Comparison of ENCODE assay signal across 8 cellular contexts in genomic region chr9:78031271-78031825, GRCh38. TPM values are rescaled to one million over a fixed set of nuclear protein-coding genes. Genes with fewer than 3 reads are reported as not detected.
DNase-seq lines count a peak whose midpoint lies in the region; ATAC-seq, FAIRE-seq and TF ChIP-seq lines count a peak whose summit lies in the region.

Gene GNAQ, minus strand, starts transcription at chr9:78031811. Its CDS starts 576 bp downstream, at chr9:78031235.

- POLR2A ChIA-PET in endothelial cell of umbilical vein (lab: Charles Lee), result interaction anchor here (0.6 kb wide), 1 partner anchor 204 kb away, joined by 3 read pairs; no protein-coding TSS in a partner anchor

- TF ChIP-seq CTCF in endothelial cell of umbilical vein (IDR thresholded peaks at IDR 0.05; ENCODE audit: extremely low read depth in 1 of 2, insufficient read depth in 1 of 2, low read depth in 1 of 2, low read length in 2 of 2), result no peak
- no peak for TF ChIP-seq CTCF in mesothelial cell of epicardium (IDR thresholded peaks at IDR 0.05; ENCODE audit: unreplicated experiment)
- no peak for TF ChIP-seq CTCF in thoracic aorta (IDR thresholded peaks at IDR 0.05)

- H3K27me3 ChIP-seq in endothelial cell of umbilical vein (ENCODE audit: control insufficient read depth in 2 of 2, insufficient read depth in 2 of 2, low read length in 2 of 2) (no peaks in the 10 kb centered on the region), thoracic aorta (replicated peaks; ENCODE audit: insufficient read depth) (no peaks in the 10 kb centered on the region)

- CTCF ChIA-PET in endothelial cell of umbilical vein (lab: Charles Lee), result interaction anchor here (0.6 to 14.2 kb wide), 7 partner anchors 10 to 577 kb away, joined by 3 to 431 read pairs (median 7); no protein-coding TSS in a partner anchor

- H3K4me2 ChIP-seq in endothelial cell of umbilical vein (ENCODE audit: insufficient read depth, low read length), result peak within 1 kb of the TSS; percentile 98

- no peaks in the 10 kb centered on the region for H3K9me1 ChIP-seq in endothelial cell of umbilical vein (replicated peaks; ENCODE audit: control insufficient read depth, extremely low read depth, insufficient read depth, low read length)

- H3K4me3 Mint-ChIP-seq in mesothelial cell of epicardium, result peak within 1 kb of the TSS; percentile 94

- H3K36me3 Mint-ChIP-seq in mesothelial cell of epicardium, result no peaks in the 10 kb centered on the region

- FAIRE-seq in endothelial cell of umbilical vein (lab: Jason Lieb, UNC), result no peak

- no peak for TF ChIP-seq POLR2A in endothelial cell of umbilical vein (IDR thresholded peaks at IDR 0.05; ENCODE audit: low read depth, low read length)

- peak; percentile 44 to 47 for ATAC-seq in activated CD4-positive, CD25-positive, alpha-beta regulatory T cell treated with anti-CD3 and anti-CD28 coated beads, Interleukin-2, amount 50 U/mL, for 24 hours
- ATAC-seq in thoracic aorta (ENCODE audit: insufficient number of reproducible peaks, low FRiP score, low read depth), result no peak
- no peak for ATAC-seq in GM19324 (IDR thresholded peaks at IDR 0.05; ENCODE audit: low FRiP score, unreplicated experiment)

- DNase-seq in activated T-cell treated with anti-CD3 and anti-CD28 coated beads for 1 hour (ENCODE audit: low read depth) (peak; percentile 16), endothelial cell of umbilical vein (ENCODE audit: low read depth, low spot score) (no peak), mesothelial cell of epicardium (ENCODE audit: low spot score in 2 of 2, unreplicated experiment in 2 of 2) (no peak), thoracic aorta (ENCODE audit: low spot score) (no peak)
- DNase-seq in activated T-cell treated with anti-CD3 and anti-CD28 coated beads, Interleukin-2, amount 50 U/mL, for 1 hour, result no peak
- DNase-seq in central memory CD4-positive, alpha-beta T cell, result no peak

- H3K4me1 ChIP-seq in endothelial cell of umbilical vein (ENCODE audit: control insufficient read depth, extremely low read depth, insufficient read depth, low read length) (peaks cover 48% of the 10 kb centered on the region), thoracic aorta (ENCODE audit: control insufficient read depth in 1 of 2, low read depth in 2 of 2) (peaks cover 29 to 39% of the 10 kb centered on the region in 2 donors)

- peaks cover 2% of the 10 kb centered on the region for H4K20me1 ChIP-seq in endothelial cell of umbilical vein (replicated peaks; ENCODE audit: control insufficient read depth, extremely low read depth, insufficient read depth, low read length)

- no TSS peak for BruUV-seq in endothelial cell of umbilical vein (replicated peaks; lab: Mats Ljungman, UMichigan)

- dilution Hi-C loops in endothelial cell of umbilical vein (cut with MboI; ENCODE audit: extremely low pct_ligation_motif_present, low sequenced_read_pairs), result no loop called here

- intact Hi-C loops in endothelial cell of umbilical vein (cut with micrococcal nuclease), result loop anchor here (2.0 to 10.0 kb wide), 5 partner anchors 69 to 857 kb away; partner anchors contain the start of gene VPS13A

- H3K27me3 Mint-ChIP-seq in mesothelial cell of epicardium (ENCODE audit: low read depth), result no peaks in the 10 kb centered on the region

- no peaks in the 10 kb centered on the region for H3K36me3 ChIP-seq in endothelial cell of umbilical vein (ENCODE audit: control insufficient read depth in 2 of 2, extremely low read depth in 1 of 2, insufficient read depth in 2 of 2, low read length in 2 of 2)
- H3K36me3 ChIP-seq in thoracic aorta, result no peaks in the 10 kb centered on the region

- H3K27ac Mint-ChIP-seq in mesothelial cell of epicardium, result peak within 1 kb of the TSS; percentile 97

- H3K79me2 ChIP-seq in endothelial cell of umbilical vein (ENCODE audit: control insufficient read depth, insufficient read depth, low read length), result peaks cover 48% of the 10 kb centered on the region

- no peaks in the 10 kb centered on the region for H3K9me3 ChIP-seq in endothelial cell of umbilical vein (replicated peaks; ENCODE audit: control insufficient read depth, insufficient read depth, low read length)
- H3K9me3 ChIP-seq in thoracic aorta, result no peaks in the 10 kb centered on the region

- H3K27ac ChIP-seq in endothelial cell of umbilical vein (ENCODE audit: insufficient read depth, low read depth, low read length) (peak within 1 kb of the TSS; percentile 94), thoracic aorta (peak within 1 kb of the TSS; percentile 87 to 96)

- no peaks in the 10 kb centered on the region for H3K9me3 Mint-ChIP-seq in mesothelial cell of epicardium

- H3K4me3 ChIP-seq in endothelial cell of umbilical vein (replicated peaks in 1 of 3; ENCODE audit: insufficient read depth in 1 of 3, low read depth in 1 of 3, low read length in 3 of 3) (peak within 1 kb of the TSS; percentile 88 to 95 (median 91)), thoracic aorta (peak within 1 kb of the TSS; percentile 96)

- H2AFZ ChIP-seq in endothelial cell of umbilical vein (ENCODE audit: low read depth, low read length), result peak within 1 kb of the TSS; percentile 86

- H3K9ac ChIP-seq in endothelial cell of umbilical vein (replicated peaks; ENCODE audit: extremely low read depth, insufficient read depth, low read length), result peak within 1 kb of the TSS; percentile 95

- peaks cover 45% of the 10 kb centered on the region for H3K4me1 Mint-ChIP-seq in mesothelial cell of epicardium

TF ChIP-seq in endothelial cell of umbilical vein, 7 proteins besides CTCF, POLR2A, EP300 and RAD21:
- TF ChIP-seq MAX (IDR thresholded peaks at IDR 0.05; ENCODE audit: insufficient read depth, insufficient read length) (no peak), JUN (IDR thresholded peaks at IDR 0.05; ENCODE audit: borderline replicate concordance, insufficient read depth, insufficient read length, low read depth) (no peak), POLR2AphosphoS5 (IDR thresholded peaks at IDR 0.05; ENCODE audit: insufficient read depth, low read depth, low read length) (no peak), EZH2 (IDR thresholded peaks at IDR 0.05; ENCODE audit: borderline replicate concordance, low read depth, low read length, severe bottlenecking) (no peak), GATA2 (IDR thresholded peaks at IDR 0.05; ENCODE audit: insufficient read depth, insufficient read length, low read depth, low read length) (no peak), MYC (IDR thresholded peaks at IDR 0.05; ENCODE audit: low read depth, low read length) (no peak), FOS (IDR thresholded peaks at IDR 0.05; ENCODE audit: borderline replicate concordance, insufficient read depth, low read length) (no peak)
TF ChIP-seq in endothelial cell of umbilical vein: peak in this region for 0.

RNA-seq across cellular contexts. Expression of gene GNAQ, which starts in this region (rescaled TPM):
- total RNA-seq in endothelial cell of umbilical vein (61.8 and 67.3 TPM in 2 replicates), mesothelial cell of epicardium (44.4 to 47.0 TPM (median 46.9 TPM) in 3 replicates), thoracic aorta (10 to 100 TPM; 46.0 to 58.8 TPM)
- polyA plus RNA-seq in endothelial cell of umbilical vein, result 23.4 and 26.1 TPM in 2 replicates
- 24.7 and 28.5 TPM in 2 replicates for polyA plus RNA-seq in endothelial cell of umbilical vein (2011; cell fraction: cytosol; rRNA removed)
- 44.5 and 53.0 TPM in 2 replicates for polyA plus RNA-seq in endothelial cell of umbilical vein (2011; cell fraction: nucleus; rRNA removed)
- 44.6 and 53.3 TPM in 2 replicates for polyA plus RNA-seq in endothelial cell of umbilical vein (2012)
- polyA minus RNA-seq in endothelial cell of umbilical vein, result 63.0 and 88.3 TPM in 2 replicates
- polyA minus RNA-seq in endothelial cell of umbilical vein (2011; cell fraction: cytosol; rRNA and poly(A)+ RNA removed), result 7.8 TPM
- polyA minus RNA-seq in endothelial cell of umbilical vein (2011; cell fraction: nucleus; rRNA and poly(A)+ RNA removed), result 43.5 and 56.2 TPM in 2 replicates

Comparison
In these comparisons a context has a peak if more than half of its experiments do, and no peak if none do; other contexts are left out.
1. ATAC-seq: peak in activated CD4-positive, CD25-positive, alpha-beta regulatory T cell treated with anti-CD3 and anti-CD28 coated beads, Interleukin-2, amount 50 U/mL, for 24 hours (2 of 2); none in thoracic aorta (single experiment) and GM19324 (single experiment).